26 cellular contexts compared by ENCODE assay signal in the genomic region with DNA sequence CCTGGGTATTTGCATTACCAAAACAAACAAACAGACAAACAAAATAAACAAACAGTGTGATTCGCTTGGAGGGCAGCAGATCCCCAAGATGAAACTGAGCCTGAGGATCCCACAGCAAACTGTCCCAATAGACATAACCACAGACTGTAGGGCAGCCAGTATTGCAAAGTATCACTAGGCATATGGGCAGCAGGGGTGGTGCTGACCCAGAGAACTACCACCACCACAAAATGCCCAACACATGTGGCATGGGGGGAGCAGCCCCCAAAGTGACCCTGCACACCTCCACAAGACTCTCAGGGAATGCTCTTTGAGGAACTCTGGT.
"Had no signal": no experiment of that assay in that cellular context is flagged by ENCODE, and none has a peak within 500 bp of the region (broad histone marks: within the 10 kb centered on the region; RNA-seq: fewer than 3 reads in every experiment).

No MANE protein-coding gene starts in this region.

- H3K27ac ChIP-seq: hepatocyte, left ventricle myocardium inferior, neutrophil, ovary, right atrium auricular region, sigmoid colon, spleen, tibial nerve, uterus had no signal

- ATAC-seq: mucosa of descending colon; naive thymus-derived CD4-positive, alpha-beta T cell; stimulated activated memory B cell treated with anti-CD40 and anti-IgM and Interleukin-4, amounts not matched to agents 10 μg/mL and 1 μg/mL and 100 μg/mL, for 72 hours; stimulated activated naive CD8-positive, alpha-beta T cell treated with anti-CD3 and anti-CD28 coated beads, Interleukin-15, amount 100 ng/mL, for 72 hours had no signal

- H3K27ac Mint-ChIP-seq: naive thymus-derived CD4-positive, alpha-beta T cell; natural killer cell treated with Interleukin-12 subunit alpha and Interleukin-12 subunit beta and Interleukin-15 and Interleukin-18, amount 100 ng/mL, for 72 hours; progenitor cell of endocrine pancreas; stimulated activated memory B cell treated with anti-CD40 and anti-IgM and Interleukin-4, amounts not matched to agents 10 μg/mL and 1 μg/mL and 100 μg/mL, for 72 hours; stimulated activated naive CD8-positive, alpha-beta T cell treated with anti-CD3 and anti-CD28 coated beads, Interleukin-15, amount 100 ng/mL, for 72 hours; type B pancreatic cell had no signal

- DNase-seq: islet precursor cell; left ventricle myocardium inferior; mesendoderm; midbrain; mucosa of descending colon; naive thymus-derived CD4-positive, alpha-beta T cell; occipital lobe; ovary; sigmoid colon; small intestine; spleen; stimulated activated CD4-positive, alpha-beta T cell treated with anti-CD3 and anti-CD28 coated beads, Interleukin-4, amount 100 ng/mL, for 4 hours; stimulated activated CD8-positive, alpha-beta memory T cell treated with anti-CD3 and anti-CD28 coated beads, Interleukin-4, amount 100 ng/mL, for 48 hours; stimulated activated naive CD4-positive, alpha-beta T cell treated with Interleukin-2 at 50 U/mL for 16 hours; stimulated activated naive CD8-positive, alpha-beta T cell treated with anti-CD3 and anti-CD28 coated beads, Interleukin-15, amount 100 ng/mL, for 72 hours; substantia nigra; uterus had no signal

- H3K4me2 ChIP-seq: hepatocyte had no signal

- H3K27me3 ChIP-seq: hepatocyte, neutrophil, ovary, right atrium auricular region, sigmoid colon, tibial nerve, uterus had no signal

- H2AFZ ChIP-seq: hepatocyte had no signal

- H3K36me3 ChIP-seq: left ventricle myocardium inferior, neutrophil, ovary, right atrium auricular region, sigmoid colon, spleen, tibial nerve, uterus had no signal

- H3K36me3 Mint-ChIP-seq: naive thymus-derived CD4-positive, alpha-beta T cell; stimulated activated memory B cell treated with anti-CD40 and anti-IgM and Interleukin-4, amounts not matched to agents 10 μg/mL and 1 μg/mL and 100 μg/mL, for 72 hours had no signal

- H3K9me3 ChIP-seq: neutrophil, uterus had no signal

- H3K79me2 ChIP-seq: hepatocyte had no signal

- H3K4me3 ChIP-seq: hepatocyte, left ventricle myocardium inferior, lung, mucosa of descending colon, ovary, right atrium auricular region, sigmoid colon, spleen, tibial nerve, uterus had no signal

- H3K4me1 ChIP-seq: right atrium auricular region, spleen, tibial nerve, uterus had no signal

- H3K27me3 Mint-ChIP-seq: type B pancreatic cell had no signal

- H3K4me1 Mint-ChIP-seq: naive thymus-derived CD4-positive, alpha-beta T cell; stimulated activated memory B cell treated with anti-CD40 and anti-IgM and Interleukin-4, amounts not matched to agents 10 μg/mL and 1 μg/mL and 100 μg/mL, for 72 hours; stimulated activated naive CD8-positive, alpha-beta T cell treated with anti-CD3 and anti-CD28 coated beads, Interleukin-15, amount 100 ng/mL, for 72 hours had no signal

- H3K4me3 Mint-ChIP-seq: naive thymus-derived CD4-positive, alpha-beta T cell; natural killer cell treated with Interleukin-12 subunit alpha and Interleukin-12 subunit beta and Interleukin-15 and Interleukin-18, amount 100 ng/mL, for 72 hours; stimulated activated memory B cell treated with anti-CD40 and anti-IgM and Interleukin-4, amounts not matched to agents 10 μg/mL and 1 μg/mL and 100 μg/mL, for 72 hours; stimulated activated naive CD8-positive, alpha-beta T cell treated with anti-CD3 and anti-CD28 coated beads, Interleukin-15, amount 100 ng/mL, for 72 hours; type B pancreatic cell had no signal
